ENCODE assay signal across 10 cellular contexts in the genomic region with DNA sequence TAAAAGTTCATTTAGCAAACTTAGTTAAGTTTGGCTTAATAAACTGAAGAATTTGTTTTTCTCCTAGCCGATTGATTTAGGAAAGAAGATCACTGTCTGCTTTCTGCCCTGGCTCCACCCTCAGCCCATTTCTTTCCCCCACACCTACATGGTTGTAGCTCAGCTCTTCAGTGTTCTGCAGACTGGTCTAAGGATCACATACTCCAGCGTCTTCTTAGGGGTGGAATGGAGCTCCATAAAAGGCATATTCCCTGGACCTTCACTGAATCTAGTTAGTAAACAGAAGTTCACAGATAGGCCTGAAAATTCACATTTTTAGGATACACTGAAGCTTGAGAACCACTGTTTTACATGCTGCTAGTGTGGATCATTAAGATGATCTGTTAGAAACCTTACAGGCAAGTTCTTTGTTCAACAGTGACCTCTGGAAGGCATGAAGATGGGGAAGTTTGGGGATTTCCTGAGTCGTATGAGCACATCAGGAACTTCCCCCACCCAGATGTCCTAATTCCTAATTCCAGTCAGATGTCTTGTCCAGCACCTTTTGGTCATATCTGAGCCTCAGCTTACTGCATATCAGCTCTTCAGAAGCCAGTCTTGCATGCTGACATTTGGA.
DNase-seq lines count a peak whose midpoint lies in the region; ATAC-seq and TF ChIP-seq lines count a peak whose summit lies in the region.
"Had no signal": no experiment of that assay in that cellular context is flagged by ENCODE, and none has a peak within 500 bp of the region (broad histone marks: within the 10 kb centered on the region; RNA-seq: fewer than 3 reads in every experiment).

No MANE protein-coding gene starts in this region.

- TF ChIP-seq CTCF in RWPE1 (conservative IDR thresholded peaks at IDR 0.05; ENCODE audit: low read depth), result no peak

- POLR2A ChIA-PET in RWPE1 (lab: Yijun Ruan, JAX; ENCODE audit: low non-redundant PET), result no interaction called here

- H3K27ac ChIP-seq in RWPE1, result no peak overlapping the region
- H3K27ac ChIP-seq: epithelial cell of prostate had no signal

- in situ Hi-C loops in KBM-7 (cut with MboI; ENCODE audit: low pct_unique_long_range_greater_than_20kb, low sequenced_read_pairs), result no loop called here

- CTCF ChIA-PET in RWPE1 (lab: Yijun Ruan, JAX), result interaction anchor here (0.6 kb wide), 1 partner anchor 79 kb away, joined by 3 read pairs; no protein-coding TSS in a partner anchor

- ATAC-seq in GM19035 (IDR thresholded peaks at IDR 0.05; ENCODE audit: unreplicated experiment) (peak; percentile 46), HG03103 (IDR thresholded peaks at IDR 0.05; ENCODE audit: low read depth, unreplicated experiment) (peak; percentile 36), GM19455 (IDR thresholded peaks at IDR 0.05; ENCODE audit: unreplicated experiment) (no peak)

- peak; percentile 21 for DNase-seq in EL
- peak; percentile 13 for DNase-seq in fibroblast of gingiva (ENCODE audit: low read depth)
- DNase-seq in activated CD4-positive, alpha-beta T cell treated with anti-CD3 and anti-CD28 coated beads for 1 hour, result no peak
- no peak for DNase-seq in KBM-7
- DNase-seq in RWPE1 (ENCODE audit: low spot score), result no peak
- DNase-seq: NCI-H1930 had no signal

Comparison
In these comparisons a context has a peak if more than half of its experiments do, and no peak if none do; other contexts are left out.
1. DNase-seq: peak in EL (single experiment) and fibroblast of gingiva (single experiment); none in activated CD4-positive, alpha-beta T cell treated with anti-CD3 and anti-CD28 coated beads for 1 hour (single experiment), KBM-7 (single experiment) and RWPE1 (single experiment).